In the genomic region with DNA sequence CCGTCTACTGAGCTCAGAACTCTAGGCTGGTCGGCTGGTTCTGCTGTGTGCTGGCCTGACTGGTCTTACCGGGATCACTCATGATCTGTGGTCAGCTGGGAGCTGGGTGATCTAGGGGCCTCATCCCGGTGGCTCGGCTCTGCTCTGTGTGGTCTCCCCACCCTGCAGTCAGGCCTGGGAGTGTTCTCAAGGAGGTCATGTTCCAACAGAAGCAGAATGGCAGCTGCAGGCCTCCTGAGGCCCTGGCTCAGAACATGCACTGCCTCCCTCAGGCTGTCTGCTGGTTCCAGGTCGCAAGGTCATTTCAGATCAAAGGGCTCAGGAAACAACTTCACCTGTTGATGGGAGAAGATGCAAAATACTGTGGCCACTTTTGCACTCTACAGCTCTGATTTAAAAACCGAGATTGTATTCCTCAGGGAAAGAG, we compare ENCODE assay signal across 1 cellular context.
TF ChIP-seq lines count a peak whose summit lies in the region.

No MANE protein-coding gene starts in this region.

TF ChIP-seq in HepG2, 621 proteins besides CTCF, POLR2A, EP300 and RAD21 (continued from another document and continues in another):
- TF ChIP-seq, protein P1, sequence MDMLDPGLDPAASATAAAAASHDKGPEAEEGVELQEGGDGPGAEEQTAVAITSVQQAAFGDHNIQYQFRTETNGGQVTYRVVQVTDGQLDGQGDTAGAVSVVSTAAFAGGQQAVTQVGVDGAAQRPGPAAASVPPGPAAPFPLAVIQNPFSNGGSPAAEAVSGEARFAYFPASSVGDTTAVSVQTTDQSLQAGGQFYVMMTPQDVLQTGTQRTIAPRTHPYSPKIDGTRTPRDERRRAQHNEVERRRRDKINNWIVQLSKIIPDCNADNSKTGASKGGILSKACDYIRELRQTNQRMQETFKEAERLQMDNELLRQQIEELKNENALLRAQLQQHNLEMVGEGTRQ (IDR thresholded peaks at IDR 0.05; ENCODE audit: low read depth, low read length) = no peak
- TF ChIP-seq, protein P1 (CRISPR knock-in tag; IDR thresholded peaks at IDR 0.05; ENCODE audit: borderline replicate concordance) = no peak
- TF ChIP-seq, protein P2, sequence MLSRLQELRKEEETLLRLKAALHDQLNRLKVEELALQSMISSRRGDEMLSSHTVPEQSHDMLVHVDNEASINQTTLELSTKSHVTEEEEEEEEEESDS (CRISPR knock-in tag; IDR thresholded peaks at IDR 0.05; ENCODE audit: borderline replicate concordance) = no peak
- TF ChIP-seq ZNF136 (CRISPR knock-in tag; IDR thresholded peaks at IDR 0.05; ENCODE audit: low read depth) = no peak
- TF ChIP-seq, protein P3, sequence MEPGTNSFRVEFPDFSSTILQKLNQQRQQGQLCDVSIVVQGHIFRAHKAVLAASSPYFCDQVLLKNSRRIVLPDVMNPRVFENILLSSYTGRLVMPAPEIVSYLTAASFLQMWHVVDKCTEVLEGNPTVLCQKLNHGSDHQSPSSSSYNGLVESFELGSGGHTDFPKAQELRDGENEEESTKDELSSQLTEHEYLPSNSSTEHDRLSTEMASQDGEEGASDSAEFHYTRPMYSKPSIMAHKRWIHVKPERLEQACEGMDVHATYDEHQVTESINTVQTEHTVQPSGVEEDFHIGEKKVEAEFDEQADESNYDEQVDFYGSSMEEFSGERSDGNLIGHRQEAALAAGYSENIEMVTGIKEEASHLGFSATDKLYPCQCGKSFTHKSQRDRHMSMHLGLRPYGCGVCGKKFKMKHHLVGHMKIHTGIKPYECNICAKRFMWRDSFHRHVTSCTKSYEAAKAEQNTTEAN (CRISPR knock-in tag; conservative IDR thresholded peaks at IDR 0.05) = no peak
- TF ChIP-seq ZNF747 (CRISPR knock-in tag; IDR thresholded peaks at IDR 0.05; ENCODE audit: borderline replicate concordance) = no peak
- TF ChIP-seq DNMT3B (CRISPR knock-in tag; conservative IDR thresholded peaks at IDR 0.05) = no peak
- TF ChIP-seq ATF7-NPFF (CRISPR knock-in tag; IDR thresholded peaks at IDR 0.05; ENCODE audit: low read depth) = 0 out of 2 replicates have a peak, but pooled peaks have one; percentile 42
- peak; percentile 45; the same call in 1 of the 2 replicates for TF ChIP-seq ZNF629 (CRISPR knock-in tag; conservative IDR thresholded peaks at IDR 0.05)
- no peak for TF ChIP-seq ZNF572 (CRISPR knock-in tag; IDR thresholded peaks at IDR 0.05)
- peak; percentile 67 for TF ChIP-seq MED1 (CRISPR knock-in tag; IDR thresholded peaks at IDR 0.05)
- no peak for TF ChIP-seq ZNF337 (CRISPR knock-in tag; IDR thresholded peaks at IDR 0.05; ENCODE audit: borderline replicate concordance, low read depth)
- TF ChIP-seq, protein P4, sequence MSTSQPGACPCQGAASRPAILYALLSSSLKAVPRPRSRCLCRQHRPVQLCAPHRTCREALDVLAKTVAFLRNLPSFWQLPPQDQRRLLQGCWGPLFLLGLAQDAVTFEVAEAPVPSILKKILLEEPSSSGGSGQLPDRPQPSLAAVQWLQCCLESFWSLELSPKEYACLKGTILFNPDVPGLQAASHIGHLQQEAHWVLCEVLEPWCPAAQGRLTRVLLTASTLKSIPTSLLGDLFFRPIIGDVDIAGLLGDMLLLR (CRISPR knock-in tag; IDR thresholded peaks at IDR 0.05) = no peak
- TF ChIP-seq, protein P5, sequence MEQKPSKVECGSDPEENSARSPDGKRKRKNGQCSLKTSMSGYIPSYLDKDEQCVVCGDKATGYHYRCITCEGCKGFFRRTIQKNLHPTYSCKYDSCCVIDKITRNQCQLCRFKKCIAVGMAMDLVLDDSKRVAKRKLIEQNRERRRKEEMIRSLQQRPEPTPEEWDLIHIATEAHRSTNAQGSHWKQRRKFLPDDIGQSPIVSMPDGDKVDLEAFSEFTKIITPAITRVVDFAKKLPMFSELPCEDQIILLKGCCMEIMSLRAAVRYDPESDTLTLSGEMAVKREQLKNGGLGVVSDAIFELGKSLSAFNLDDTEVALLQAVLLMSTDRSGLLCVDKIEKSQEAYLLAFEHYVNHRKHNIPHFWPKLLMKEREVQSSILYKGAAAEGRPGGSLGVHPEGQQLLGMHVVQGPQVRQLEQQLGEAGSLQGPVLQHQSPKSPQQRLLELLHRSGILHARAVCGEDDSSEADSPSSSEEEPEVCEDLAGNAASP (CRISPR knock-in tag; IDR thresholded peaks at IDR 0.05; ENCODE audit: borderline replicate concordance) = peak; percentile 85
- no peak for TF ChIP-seq ZSCAN20 (CRISPR knock-in tag; IDR thresholded peaks at IDR 0.05; ENCODE audit: borderline replicate concordance)
- no peak for TF ChIP-seq ZSCAN30 (CRISPR knock-in tag; IDR thresholded peaks at IDR 0.05)
- peak; percentile 82 for TF ChIP-seq ZFX (CRISPR knock-in tag; IDR thresholded peaks at IDR 0.05; ENCODE audit: low read depth)
- peak; percentile 64 for TF ChIP-seq ARNT2 (CRISPR knock-in tag; IDR thresholded peaks at IDR 0.05; ENCODE audit: low read depth)
- TF ChIP-seq, protein P6, sequence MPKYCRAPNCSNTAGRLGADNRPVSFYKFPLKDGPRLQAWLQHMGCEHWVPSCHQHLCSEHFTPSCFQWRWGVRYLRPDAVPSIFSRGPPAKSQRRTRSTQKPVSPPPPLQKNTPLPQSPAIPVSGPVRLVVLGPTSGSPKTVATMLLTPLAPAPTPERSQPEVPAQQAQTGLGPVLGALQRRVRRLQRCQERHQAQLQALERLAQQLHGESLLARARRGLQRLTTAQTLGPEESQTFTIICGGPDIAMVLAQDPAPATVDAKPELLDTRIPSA (CRISPR knock-in tag; IDR thresholded peaks at IDR 0.05; ENCODE audit: borderline replicate concordance) = no peak
- 0 out of 2 replicates have a peak, but pooled peaks have one; percentile 47 for TF ChIP-seq ZNF205 (CRISPR knock-in tag; IDR thresholded peaks at IDR 0.05)
- TF ChIP-seq ZFY (CRISPR knock-in tag; IDR thresholded peaks at IDR 0.05) = peak; percentile 80
- no peak for TF ChIP-seq CREB1 (IDR thresholded peaks at IDR 0.05)
- no peak for TF ChIP-seq CREB1 (CRISPR knock-in tag; IDR thresholded peaks at IDR 0.05)
- TF ChIP-seq HMG20A (CRISPR knock-in tag; IDR thresholded peaks at IDR 0.05; ENCODE audit: borderline replicate concordance) = peak; percentile 95
- TF ChIP-seq, protein P7, sequence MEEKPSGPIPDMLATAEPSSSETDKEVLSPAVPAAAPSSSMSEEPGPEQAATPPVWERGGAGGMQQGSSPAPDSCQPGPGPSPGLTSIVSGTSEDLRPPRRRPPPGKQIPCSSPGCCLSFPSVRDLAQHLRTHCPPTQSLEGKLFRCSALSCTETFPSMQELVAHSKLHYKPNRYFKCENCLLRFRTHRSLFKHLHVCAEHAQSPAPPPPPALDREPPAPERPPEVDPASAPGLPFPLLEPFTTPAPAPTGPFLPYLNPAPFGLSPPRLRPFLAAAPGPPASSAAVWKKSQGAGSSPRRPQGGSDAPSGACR (CRISPR knock-in tag; IDR thresholded peaks at IDR 0.05) = no peak
- TF ChIP-seq, protein P8, sequence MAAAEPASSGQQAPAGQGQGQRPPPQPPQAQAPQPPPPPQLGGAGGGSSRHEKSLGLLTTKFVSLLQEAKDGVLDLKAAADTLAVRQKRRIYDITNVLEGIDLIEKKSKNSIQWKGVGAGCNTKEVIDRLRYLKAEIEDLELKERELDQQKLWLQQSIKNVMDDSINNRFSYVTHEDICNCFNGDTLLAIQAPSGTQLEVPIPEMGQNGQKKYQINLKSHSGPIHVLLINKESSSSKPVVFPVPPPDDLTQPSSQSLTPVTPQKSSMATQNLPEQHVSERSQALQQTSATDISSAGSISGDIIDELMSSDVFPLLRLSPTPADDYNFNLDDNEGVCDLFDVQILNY (CRISPR knock-in tag; conservative IDR thresholded peaks at IDR 0.05) = no peak
- TF ChIP-seq, protein P9, sequence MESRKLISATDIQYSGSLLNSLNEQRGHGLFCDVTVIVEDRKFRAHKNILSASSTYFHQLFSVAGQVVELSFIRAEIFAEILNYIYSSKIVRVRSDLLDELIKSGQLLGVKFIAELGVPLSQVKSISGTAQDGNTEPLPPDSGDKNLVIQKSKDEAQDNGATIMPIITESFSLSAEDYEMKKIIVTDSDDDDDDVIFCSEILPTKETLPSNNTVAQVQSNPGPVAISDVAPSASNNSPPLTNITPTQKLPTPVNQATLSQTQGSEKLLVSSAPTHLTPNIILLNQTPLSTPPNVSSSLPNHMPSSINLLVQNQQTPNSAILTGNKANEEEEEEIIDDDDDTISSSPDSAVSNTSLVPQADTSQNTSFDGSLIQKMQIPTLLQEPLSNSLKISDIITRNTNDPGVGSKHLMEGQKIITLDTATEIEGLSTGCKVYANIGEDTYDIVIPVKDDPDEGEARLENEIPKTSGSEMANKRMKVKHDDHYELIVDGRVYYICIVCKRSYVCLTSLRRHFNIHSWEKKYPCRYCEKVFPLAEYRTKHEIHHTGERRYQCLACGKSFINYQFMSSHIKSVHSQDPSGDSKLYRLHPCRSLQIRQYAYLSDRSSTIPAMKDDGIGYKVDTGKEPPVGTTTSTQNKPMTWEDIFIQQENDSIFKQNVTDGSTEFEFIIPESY (CRISPR knock-in tag; IDR thresholded peaks at IDR 0.05) = peak; percentile 64; the same call in 1 of the 2 replicates
- no peak; the same call in 1 of the 2 replicates for TF ChIP-seq DPF2 (CRISPR knock-in tag; IDR thresholded peaks at IDR 0.05; ENCODE audit: borderline replicate concordance, low read depth)
- TF ChIP-seq MTF1 (CRISPR knock-in tag; IDR thresholded peaks at IDR 0.05) = no peak
- TF ChIP-seq ZNF550 (CRISPR knock-in tag; IDR thresholded peaks at IDR 0.05; ENCODE audit: borderline replicate concordance) = peak; percentile 85; the same call in 1 of the 2 replicates
- peak; percentile 45; the same call in 1 of the 2 replicates for TF ChIP-seq ETV6 (CRISPR knock-in tag; conservative IDR thresholded peaks at IDR 0.05)
- TF ChIP-seq MTA3 (CRISPR knock-in tag; IDR thresholded peaks at IDR 0.05) = no peak
- peak; percentile 76 for TF ChIP-seq RXRA (CRISPR knock-in tag; IDR thresholded peaks at IDR 0.05)
- no peak for TF ChIP-seq ZNF879 (CRISPR knock-in tag; IDR thresholded peaks at IDR 0.05)
- no peak for TF ChIP-seq ZNF124 (CRISPR knock-in tag; IDR thresholded peaks at IDR 0.05)
- TF ChIP-seq, protein P10, sequence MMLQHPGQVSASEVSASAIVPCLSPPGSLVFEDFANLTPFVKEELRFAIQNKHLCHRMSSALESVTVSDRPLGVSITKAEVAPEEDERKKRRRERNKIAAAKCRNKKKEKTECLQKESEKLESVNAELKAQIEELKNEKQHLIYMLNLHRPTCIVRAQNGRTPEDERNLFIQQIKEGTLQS (CRISPR knock-in tag; IDR thresholded peaks at IDR 0.05) = no peak
- TF ChIP-seq HNRNPH1 (optimal IDR thresholded peaks at IDR 0.05; ENCODE audit: low read depth, low read length) = no peak
- no peak for TF ChIP-seq TEAD2 (CRISPR knock-in tag; IDR thresholded peaks at IDR 0.05)
- TF ChIP-seq SPEN (CRISPR knock-in tag; IDR thresholded peaks at IDR 0.05; ENCODE audit: low read depth) = 0 out of 2 replicates have a peak, but pooled peaks have one; percentile 40
- TF ChIP-seq, protein P11, sequence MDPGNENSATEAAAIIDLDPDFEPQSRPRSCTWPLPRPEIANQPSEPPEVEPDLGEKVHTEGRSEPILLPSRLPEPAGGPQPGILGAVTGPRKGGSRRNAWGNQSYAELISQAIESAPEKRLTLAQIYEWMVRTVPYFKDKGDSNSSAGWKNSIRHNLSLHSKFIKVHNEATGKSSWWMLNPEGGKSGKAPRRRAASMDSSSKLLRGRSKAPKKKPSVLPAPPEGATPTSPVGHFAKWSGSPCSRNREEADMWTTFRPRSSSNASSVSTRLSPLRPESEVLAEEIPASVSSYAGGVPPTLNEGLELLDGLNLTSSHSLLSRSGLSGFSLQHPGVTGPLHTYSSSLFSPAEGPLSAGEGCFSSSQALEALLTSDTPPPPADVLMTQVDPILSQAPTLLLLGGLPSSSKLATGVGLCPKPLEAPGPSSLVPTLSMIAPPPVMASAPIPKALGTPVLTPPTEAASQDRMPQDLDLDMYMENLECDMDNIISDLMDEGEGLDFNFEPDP (CRISPR knock-in tag; conservative IDR thresholded peaks at IDR 0.05) = no peak
- no peak for TF ChIP-seq ZNF296 (CRISPR knock-in tag; conservative IDR thresholded peaks at IDR 0.05)
- TF ChIP-seq PCBP1 (IDR thresholded peaks at IDR 0.05; ENCODE audit: borderline replicate concordance, low read depth, low read length) = no peak
- TF ChIP-seq, protein P12, sequence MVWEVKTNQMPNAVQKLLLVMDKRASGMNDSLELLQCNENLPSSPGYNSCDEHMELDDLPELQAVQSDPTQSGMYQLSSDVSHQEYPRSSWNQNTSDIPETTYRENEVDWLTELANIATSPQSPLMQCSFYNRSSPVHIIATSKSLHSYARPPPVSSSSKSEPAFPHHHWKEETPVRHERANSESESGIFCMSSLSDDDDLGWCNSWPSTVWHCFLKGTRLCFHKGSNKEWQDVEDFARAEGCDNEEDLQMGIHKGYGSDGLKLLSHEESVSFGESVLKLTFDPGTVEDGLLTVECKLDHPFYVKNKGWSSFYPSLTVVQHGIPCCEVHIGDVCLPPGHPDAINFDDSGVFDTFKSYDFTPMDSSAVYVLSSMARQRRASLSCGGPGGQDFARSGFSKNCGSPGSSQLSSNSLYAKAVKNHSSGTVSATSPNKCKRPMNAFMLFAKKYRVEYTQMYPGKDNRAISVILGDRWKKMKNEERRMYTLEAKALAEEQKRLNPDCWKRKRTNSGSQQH (CRISPR knock-in tag; IDR thresholded peaks at IDR 0.05; ENCODE audit: low read depth) = no peak; the same call in 1 of the 2 replicates
- no peak for TF ChIP-seq ZNF616 (CRISPR knock-in tag; IDR thresholded peaks at IDR 0.05; ENCODE audit: low read depth)
- TF ChIP-seq FOXA1 (IDR thresholded peaks at IDR 0.05) = no peak
- peak; percentile 56; the same call in 1 of the 2 replicates for TF ChIP-seq FOXA1 (CRISPR knock-in tag; IDR thresholded peaks at IDR 0.05)
- no peak for TF ChIP-seq ZNF552 (CRISPR knock-in tag; IDR thresholded peaks at IDR 0.05; ENCODE audit: borderline replicate concordance)
- TF ChIP-seq ZNF768 (CRISPR knock-in tag; IDR thresholded peaks at IDR 0.05) = peak; percentile 64; the same call in 1 of the 2 replicates
